8 cellular contexts compared by ENCODE assay signal in the genomic region with DNA sequence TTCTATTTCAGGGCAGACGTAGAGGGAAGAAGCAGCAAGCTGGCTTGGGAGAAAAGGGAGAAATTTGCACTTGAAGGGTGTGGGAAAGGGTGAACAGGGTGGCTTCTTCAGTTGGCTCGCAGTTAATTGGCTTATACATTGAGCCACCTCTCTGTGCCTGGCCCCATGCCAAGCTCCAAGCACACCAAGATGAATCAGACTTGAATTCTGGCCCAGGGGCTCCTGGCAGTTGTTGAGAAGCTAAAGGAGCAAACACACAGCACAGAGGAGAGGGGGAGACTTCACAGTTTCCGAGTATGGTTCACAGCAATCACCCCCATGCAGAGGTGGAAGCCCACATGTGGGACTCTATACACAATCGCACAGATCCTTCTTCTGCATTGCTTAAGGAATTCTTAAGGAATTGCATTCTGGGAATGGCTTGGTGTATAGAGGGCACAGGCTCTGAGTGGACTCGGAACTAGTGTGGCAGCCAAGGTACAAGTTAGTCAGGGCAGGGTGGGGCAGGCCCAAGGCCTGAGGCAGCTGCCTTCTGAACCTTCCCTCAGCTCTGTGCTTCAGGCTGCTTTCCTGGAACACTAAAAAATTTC. TPM values are rescaled to one million over a fixed set of nuclear protein-coding genes. Genes with fewer than 3 reads are reported as not detected.
DNase-seq lines count a peak whose midpoint lies in the region; ATAC-seq, FAIRE-seq and TF ChIP-seq lines count a peak whose summit lies in the region.

No MANE protein-coding gene starts in this region.

- H3K27ac Mint-ChIP-seq in activated CD4-positive, alpha-beta T cell treated with anti-CD3 and anti-CD28 coated beads, Interleukin-2, amount 10 ng/mL, durations not matched to agents 7 days and 5 days: peak overlapping the region; percentile 97
- H3K27ac Mint-ChIP-seq in dendritic cell treated with granulocyte-macrophage colony-stimulating factor and Interleukin-4, amounts not matched to agents 40 ng/mL and 50 ng/mL, for 4 days: peak overlapping the region; percentile 98

- H3K4me1 ChIP-seq in lower lobe of right lung: peaks cover 80% of the 10 kb centered on the region

- no peak for TF ChIP-seq CTCF in lower lobe of right lung (IDR thresholded peaks at IDR 0.05)

- H3K27me3 ChIP-seq in lower lobe of right lung (ENCODE audit: low read depth): no peaks in the 10 kb centered on the region

- POLR2A ChIA-PET in activated CD4-positive, alpha-beta T cell treated with anti-CD3 and anti-CD28 coated beads, Interleukin-2, amount 10 ng/mL, durations not matched to agents 7 days and 5 days (lab: Charles Lee): no interaction called here

- ATAC-seq in lower lobe of right lung (peak; percentile 77 to 81), GM19324 (IDR thresholded peaks at IDR 0.05; ENCODE audit: low FRiP score, unreplicated experiment) (no peak), HG02759 (IDR thresholded peaks at IDR 0.05; ENCODE audit: unreplicated experiment) (no peak)

- H3K27ac ChIP-seq in lower lobe of right lung: peak overlapping the region; percentile 92

- DNase-seq in GM12892 (ENCODE audit: insufficient read length) (no peak), NCI-H446 treated with DMSO at 0.1 percent for 48 hours (lab: John Stamatoyannopoulos, UW) (peak; percentile 81), lower lobe of right lung (peak; percentile 88)
- DNase-seq in activated CD4-positive, alpha-beta T cell treated with anti-CD3 and anti-CD28 coated beads, Interleukin-2, amount 10 ng/mL, durations not matched to agents 7 days and 5 days: peak; percentile 59
- peak; percentile 82 for DNase-seq in stimulated activated CD4-positive, alpha-beta T cell treated with anti-CD3 and anti-CD28 coated beads, Interleukin-4, amount 100 ng/mL, for 1 hour

- no peaks in the 10 kb centered on the region for H3K36me3 ChIP-seq in lower lobe of right lung

- H3K4me3 Mint-ChIP-seq in activated CD4-positive, alpha-beta T cell treated with anti-CD3 and anti-CD28 coated beads, Interleukin-2, amount 10 ng/mL, durations not matched to agents 7 days and 5 days: peak overlapping the region; percentile 100
- H3K4me3 Mint-ChIP-seq in dendritic cell treated with granulocyte-macrophage colony-stimulating factor and Interleukin-4, amounts not matched to agents 40 ng/mL and 50 ng/mL, for 4 days: peak overlapping the region; percentile 94

- no peak for TF ChIP-seq POLR2A in GM12892 (IDR thresholded peaks at IDR 0.05; ENCODE audit: low read depth, low read length)

- H3K4me1 Mint-ChIP-seq in activated CD4-positive, alpha-beta T cell treated with anti-CD3 and anti-CD28 coated beads, Interleukin-2, amount 10 ng/mL, durations not matched to agents 7 days and 5 days: peaks cover 65% of the 10 kb centered on the region
- H3K4me1 Mint-ChIP-seq in dendritic cell treated with granulocyte-macrophage colony-stimulating factor and Interleukin-4, amounts not matched to agents 40 ng/mL and 50 ng/mL, for 4 days (ENCODE audit: low read depth): peaks cover 56% of the 10 kb centered on the region

- H3K4me3 ChIP-seq in lower lobe of right lung: peak overlapping the region; percentile 92

- no peaks in the 10 kb centered on the region for H3K9me3 ChIP-seq in lower lobe of right lung

- peaks cover 42% of the 10 kb centered on the region for H3K36me3 Mint-ChIP-seq in activated CD4-positive, alpha-beta T cell treated with anti-CD3 and anti-CD28 coated beads, Interleukin-2, amount 10 ng/mL, durations not matched to agents 7 days and 5 days (ENCODE audit: low read depth)
- H3K36me3 Mint-ChIP-seq in dendritic cell treated with granulocyte-macrophage colony-stimulating factor and Interleukin-4, amounts not matched to agents 40 ng/mL and 50 ng/mL, for 4 days (ENCODE audit: low read depth): peaks cover 46% of the 10 kb centered on the region

- CTCF ChIA-PET in activated CD4-positive, alpha-beta T cell treated with anti-CD3 and anti-CD28 coated beads, Interleukin-2, amount 10 ng/mL, durations not matched to agents 7 days and 5 days (lab: Charles Lee): interaction anchor here (1.1 to 2.3 kb wide), 5 partner anchors 20 to 126 kb away, joined by 3 to 6 read pairs (median 3); no protein-coding TSS in a partner anchor

- intact Hi-C loops in dendritic cell treated with granulocyte-macrophage colony-stimulating factor and Interleukin-4, amounts not matched to agents 40 ng/mL and 50 ng/mL, for 4 days (cut with micrococcal nuclease): loop anchor here (5.0 to 10.0 kb wide), 2 partner anchors 34 to 239 kb away; partner anchors contain the start of gene TMF1
- intact Hi-C loops in lower lobe of right lung (cut with DNase I): no loop called here

- no peaks in the 10 kb centered on the region for H3K27me3 Mint-ChIP-seq in activated CD4-positive, alpha-beta T cell treated with anti-CD3 and anti-CD28 coated beads, Interleukin-2, amount 10 ng/mL, durations not matched to agents 7 days and 5 days
- H3K27me3 Mint-ChIP-seq in dendritic cell treated with granulocyte-macrophage colony-stimulating factor and Interleukin-4, amounts not matched to agents 40 ng/mL and 50 ng/mL, for 4 days: no peaks in the 10 kb centered on the region

- no peaks in the 10 kb centered on the region for H3K9me3 Mint-ChIP-seq in activated CD4-positive, alpha-beta T cell treated with anti-CD3 and anti-CD28 coated beads, Interleukin-2, amount 10 ng/mL, durations not matched to agents 7 days and 5 days
- H3K9me3 Mint-ChIP-seq in dendritic cell treated with granulocyte-macrophage colony-stimulating factor and Interleukin-4, amounts not matched to agents 40 ng/mL and 50 ng/mL, for 4 days: no peaks in the 10 kb centered on the region

- FAIRE-seq in GM12892 (lab: Jason Lieb, UNC): peak; percentile 65

RNA-seq across cellular contexts. Expression of gene ARL6IP5, which starts 1.5 kb away (rescaled TPM):
- 81.0 TPM for polyA plus RNA-seq in GM12892 (2012; ENCODE audit: missing spikeins)
- total RNA-seq in activated CD4-positive, alpha-beta T cell treated with anti-CD3 and anti-CD28 coated beads, Interleukin-2, amount 10 ng/mL, durations not matched to agents 7 days and 5 days: 100 to 1,000 TPM; 154 to 156 TPM
- total RNA-seq in lower lobe of right lung: 138 TPM

RNA-seq across cellular contexts. Expression of gene UBA3, which starts 6.1 kb away (rescaled TPM):
- polyA plus RNA-seq in GM12892 (2012; ENCODE audit: missing spikeins): 69.6 TPM
- 10 to 100 TPM; 81.1 to 88.9 TPM for total RNA-seq in activated CD4-positive, alpha-beta T cell treated with anti-CD3 and anti-CD28 coated beads, Interleukin-2, amount 10 ng/mL, durations not matched to agents 7 days and 5 days
- total RNA-seq in lower lobe of right lung: 48.3 TPM

RNA-seq across cellular contexts. Expression of gene TMF1, which starts 34.1 kb away (rescaled TPM):
- polyA plus RNA-seq in GM12892 (2012; ENCODE audit: missing spikeins): 25.2 TPM
- total RNA-seq in activated CD4-positive, alpha-beta T cell treated with anti-CD3 and anti-CD28 coated beads, Interleukin-2, amount 10 ng/mL, durations not matched to agents 7 days and 5 days: 10 to 100 TPM; 43.0 to 43.5 TPM
- total RNA-seq in lower lobe of right lung: 40.0 TPM

RNA-seq across cellular contexts. Expression of gene LMOD3, which starts 36.2 kb away (rescaled TPM):
- polyA plus RNA-seq in GM12892 (2012; ENCODE audit: missing spikeins): 0.06 TPM
- not detected for total RNA-seq in activated CD4-positive, alpha-beta T cell treated with anti-CD3 and anti-CD28 coated beads, Interleukin-2, amount 10 ng/mL, durations not matched to agents 7 days and 5 days
- 0.12 TPM for total RNA-seq in lower lobe of right lung

Comparison
In these comparisons a context has a peak if more than half of its experiments do, and no peak if none do; other contexts are left out.
1. ATAC-seq: peak in lower lobe of right lung (2 of 2); none in GM19324 (single experiment) and HG02759 (single experiment).